Comparison of ENCODE assay signal across 8 cellular contexts in the genomic region with DNA sequence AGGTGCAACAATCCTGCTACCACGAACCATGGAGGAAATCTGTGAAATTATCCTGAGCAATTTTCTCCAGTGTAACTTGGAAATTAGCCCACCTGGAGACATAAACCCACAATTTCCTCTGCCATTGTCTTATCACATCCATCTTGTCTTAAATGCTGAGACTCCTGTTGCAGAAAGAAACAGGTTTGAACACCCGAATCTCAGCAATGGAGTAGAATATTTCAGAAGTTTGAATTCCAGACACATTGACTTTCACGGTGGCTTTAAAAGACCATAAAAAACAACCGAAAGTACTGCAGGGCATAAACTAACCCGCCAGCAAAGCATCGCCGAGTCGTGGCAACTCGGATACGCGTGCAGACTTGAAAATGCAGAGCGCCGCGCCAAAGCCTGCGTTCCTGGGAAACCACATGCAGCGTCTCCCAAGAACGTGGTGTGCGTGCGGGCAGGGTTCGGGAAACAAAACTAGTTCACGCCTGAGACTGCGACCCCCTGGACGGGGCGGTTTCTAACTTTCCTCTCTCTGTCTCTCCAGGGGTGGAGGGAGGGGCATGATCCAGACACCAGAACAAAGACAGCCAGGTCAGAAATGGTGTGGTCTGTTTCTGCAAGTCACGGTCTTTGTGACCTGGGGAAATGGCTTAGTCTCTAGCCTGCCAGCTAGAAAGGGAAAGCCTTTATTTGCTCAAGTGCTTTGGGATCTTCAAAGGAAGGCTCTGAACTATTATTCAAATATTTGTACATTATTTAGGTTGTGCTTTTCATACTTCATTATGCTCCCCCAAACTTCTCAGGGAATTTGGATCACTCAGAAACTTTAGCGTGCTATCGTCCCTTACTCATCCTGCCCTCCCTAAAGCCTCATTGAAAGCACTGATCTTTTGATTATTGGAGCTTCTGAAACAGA. TPM values are rescaled to one million over a fixed set of nuclear protein-coding genes. Genes with fewer than 3 reads are reported as not detected.
DNase-seq lines count a peak whose midpoint lies in the region; ATAC-seq and TF ChIP-seq lines count a peak whose summit lies in the region.

No MANE protein-coding gene starts in this region.

- no peaks in the 10 kb centered on the region for H3K36me3 ChIP-seq in CD4-positive, alpha-beta memory T cell (ENCODE audit: insufficient read depth, low read length)
- H3K36me3 ChIP-seq in parathyroid adenoma (ENCODE audit: control insufficient read depth, insufficient read depth, low read length), result no peaks in the 10 kb centered on the region

- H3K27me3 Mint-ChIP-seq in CD4-positive, alpha-beta memory T cell, result peaks cover 20% of the 10 kb centered on the region in 2 donors
- H3K27me3 Mint-ChIP-seq in HFFc6 (ENCODE audit: insufficient read depth) (peaks cover 23% of the 10 kb centered on the region), glutamatergic neuron (ENCODE audit: unreplicated experiment) (peaks cover 4% of the 10 kb centered on the region)
- H3K27me3 Mint-ChIP-seq in activated CD8-positive, alpha-beta T cell treated with anti-CD3 and anti-CD28 coated beads for 36 hours, result peaks cover 34% of the 10 kb centered on the region

- H3K4me1 ChIP-seq in CD4-positive, alpha-beta memory T cell (ENCODE audit: insufficient read depth, low read length), result peaks cover 10% of the 10 kb centered on the region
- H3K4me1 ChIP-seq in parathyroid adenoma, result no peaks in the 10 kb centered on the region

- peaks cover 3% of the 10 kb centered on the region for H3K27me3 ChIP-seq in CD4-positive, alpha-beta memory T cell (ENCODE audit: insufficient read depth, low read length)
- no peaks in the 10 kb centered on the region for H3K27me3 ChIP-seq in parathyroid adenoma (ENCODE audit: control insufficient read depth, insufficient read depth, low read length)

- H3K9ac ChIP-seq in parathyroid adenoma, result no peak overlapping the region

- H3K4me3 ChIP-seq in CD4-positive, alpha-beta memory T cell (ENCODE audit: low read length in 2 of 2), result no peak overlapping the region
- peak overlapping the region; percentile 28 for H3K4me3 ChIP-seq in parathyroid adenoma (ENCODE audit: low read depth, low read length)

- intact Hi-C loops in CD4-positive, alpha-beta memory T cell (cut with micrococcal nuclease), result no loop called here
- intact Hi-C loops in activated CD8-positive, alpha-beta T cell treated with anti-CD3 and anti-CD28 coated beads for 36 hours (cut with micrococcal nuclease), result no loop called here

- peak overlapping the region; percentile 76 for H3K4me2 ChIP-seq in parathyroid adenoma (ENCODE audit: low read length)

- ATAC-seq in activated CD8-positive, alpha-beta T cell treated with anti-CD3 and anti-CD28 coated beads for 36 hours, result no peak
- ATAC-seq in GM21447 (IDR thresholded peaks at IDR 0.05; ENCODE audit: unreplicated experiment), result no peak

- H3K27ac ChIP-seq in CD4-positive, alpha-beta memory T cell (ENCODE audit: low read depth, low read length), result no peak overlapping the region
- H3K27ac ChIP-seq in parathyroid adenoma, result no peak overlapping the region

- peaks cover 0 to 1% (median 0%) of the 10 kb centered on the region in 8 donors for H3K9me3 Mint-ChIP-seq in CD4-positive, alpha-beta memory T cell
- H3K9me3 Mint-ChIP-seq in HFFc6 (no peaks in the 10 kb centered on the region), glutamatergic neuron (ENCODE audit: unreplicated experiment) (no peaks in the 10 kb centered on the region)
- no peaks in the 10 kb centered on the region for H3K9me3 Mint-ChIP-seq in activated CD8-positive, alpha-beta T cell treated with anti-CD3 and anti-CD28 coated beads for 36 hours

- no peak overlapping the region for H3K27ac Mint-ChIP-seq in CD4-positive, alpha-beta memory T cell
- H3K27ac Mint-ChIP-seq in HFFc6 (peak overlapping the region; percentile 38; the same call in 1 of the 2 replicates), glutamatergic neuron (ENCODE audit: unreplicated experiment) (no peak overlapping the region)
- H3K27ac Mint-ChIP-seq in activated CD8-positive, alpha-beta T cell treated with anti-CD3 and anti-CD28 coated beads for 36 hours, result no peak overlapping the region

- no peak for TF ChIP-seq CTCF in HFFc6 (IDR thresholded peaks at IDR 0.05)
- TF ChIP-seq CTCF in activated CD8-positive, alpha-beta T cell treated with anti-CD3 and anti-CD28 coated beads for 36 hours (IDR thresholded peaks at IDR 0.05), result no peak
- TF ChIP-seq CTCF in glutamatergic neuron (IDR thresholded peaks at IDR 0.05; ENCODE audit: partially characterized antibody, unreplicated experiment), result no peak
- no peak for TF ChIP-seq CTCF in parathyroid adenoma (IDR thresholded peaks at IDR 0.05)

- H3K4me1 Mint-ChIP-seq in CD4-positive, alpha-beta memory T cell, result peaks cover 5 to 15% (median 10%) of the 10 kb centered on the region in 4 donors
- H3K4me1 Mint-ChIP-seq in HFFc6 (ENCODE audit: low read depth) (peaks cover 14% of the 10 kb centered on the region), glutamatergic neuron (ENCODE audit: low read depth, unreplicated experiment) (no peaks in the 10 kb centered on the region)
- H3K4me1 Mint-ChIP-seq in activated CD8-positive, alpha-beta T cell treated with anti-CD3 and anti-CD28 coated beads for 36 hours (ENCODE audit: low read depth), result peaks cover 7% of the 10 kb centered on the region

- H3K9me3 ChIP-seq in CD4-positive, alpha-beta memory T cell (ENCODE audit: control insufficient read depth in 1 of 2, low read length in 2 of 2), result no peaks in the 10 kb centered on the region
- H3K9me3 ChIP-seq in parathyroid adenoma (ENCODE audit: control insufficient read depth, low read length), result no peaks in the 10 kb centered on the region

- CTCF ChIA-PET in CD4-positive, alpha-beta memory T cell (lab: Charles Lee; ENCODE audit: partially characterized antibody), result interaction anchor here (1.5 kb wide), 1 partner anchor 10 kb away, joined by 3 read pairs; no protein-coding TSS in a partner anchor
- CTCF ChIA-PET in activated CD8-positive, alpha-beta T cell treated with anti-CD3 and anti-CD28 coated beads for 36 hours (lab: Charles Lee), result no interaction called here

- no peaks in the 10 kb centered on the region for H3K79me2 ChIP-seq in parathyroid adenoma

- DNase-seq in CD4-positive, alpha-beta memory T cell, result no peak
- peak; percentile 5 for DNase-seq in HFFc6
- DNase-seq in activated CD8-positive, alpha-beta T cell treated with anti-CD3 and anti-CD28 coated beads for 36 hours, result peak; percentile 11
- peak; percentile 37 for DNase-seq in glutamatergic neuron
- no peak for DNase-seq in NCI-H146 (lab: John Stamatoyannopoulos, UW)
- DNase-seq in central memory CD4-positive, alpha-beta T cell, result no peak

- POLR2A ChIA-PET in CD4-positive, alpha-beta memory T cell (lab: Charles Lee; ENCODE audit: partially characterized antibody), result no interaction called here
- POLR2A ChIA-PET in activated CD8-positive, alpha-beta T cell treated with anti-CD3 and anti-CD28 coated beads for 36 hours (lab: Charles Lee), result no interaction called here

- no peaks in the 10 kb centered on the region for H3K36me3 Mint-ChIP-seq in CD4-positive, alpha-beta memory T cell
- H3K36me3 Mint-ChIP-seq in HFFc6 (ENCODE audit: low read depth), result no peaks in the 10 kb centered on the region
- H3K36me3 Mint-ChIP-seq in activated CD8-positive, alpha-beta T cell treated with anti-CD3 and anti-CD28 coated beads for 36 hours (ENCODE audit: low read depth), result no peaks in the 10 kb centered on the region
- H3K36me3 Mint-ChIP-seq in glutamatergic neuron (ENCODE audit: unreplicated experiment), result no peaks in the 10 kb centered on the region

- peak overlapping the region in 7 of 8 donors; percentile 7 to 80 (median 61) for H3K4me3 Mint-ChIP-seq in CD4-positive, alpha-beta memory T cell
- peak overlapping the region; percentile 88 for H3K4me3 Mint-ChIP-seq in HFFc6
- peak overlapping the region; percentile 46 for H3K4me3 Mint-ChIP-seq in activated CD8-positive, alpha-beta T cell treated with anti-CD3 and anti-CD28 coated beads for 36 hours
- H3K4me3 Mint-ChIP-seq in glutamatergic neuron (ENCODE audit: unreplicated experiment), result peak overlapping the region; percentile 72

- H2AFZ ChIP-seq in parathyroid adenoma, result peak overlapping the region; percentile 30

RNA-seq across cellular contexts. Expression of a gene that starts 26.9 kb away (rescaled TPM):
- total RNA-seq in CD4-positive, alpha-beta memory T cell, result 1 to 10 TPM; 2.8 to 3.4 TPM
- polyA plus RNA-seq in CD4-positive, alpha-beta memory T cell, result under 1 TPM in 1 of 2 donors, not detected in 1; 0.34 TPM
- total RNA-seq in HFFc6 (2021; fragmentation: NEBNext Ultra II Directional; extraction: Animal tissue kit (Norgen Biotek cat#: 25700)), result 10 to 100 TPM; 14.7 to 18.5 (median 17.7) TPM
- total RNA-seq in activated CD8-positive, alpha-beta T cell treated with anti-CD3 and anti-CD28 coated beads for 36 hours, result 1 to 10 TPM; 3.4 TPM
- 18.8 TPM for total RNA-seq in glutamatergic neuron (ENCODE audit: unreplicated experiment)

Comparison
In these comparisons a context has a peak if more than half of its experiments do, and no peak if none do; other contexts are left out.
1. DNase-seq: peak in HFFc6 (single experiment), activated CD8-positive, alpha-beta T cell treated with anti-CD3 and anti-CD28 coated beads for 36 hours (single experiment) and glutamatergic neuron (single experiment); none in CD4-positive, alpha-beta memory T cell (0 of 5), NCI-H146 (single experiment) and central memory CD4-positive, alpha-beta T cell (single experiment).
2. Peak in every context shown above with its lines, with median percentiles within 50 percentile points of each other: H3K4me3 Mint-ChIP-seq.